Comparison of ENCODE assay signal across 8 cellular contexts in genomic region chr17:7015587-7016020, GRCh38. TPM values are rescaled to one million over a fixed set of nuclear protein-coding genes. Genes with fewer than 3 reads are reported as not detected.
DNase-seq lines count a peak whose midpoint lies in the region; ATAC-seq and TF ChIP-seq lines count a peak whose summit lies in the region.

No MANE protein-coding gene starts in this region.

- H3K27ac ChIP-seq in brain microvascular endothelial cell: peak overlapping the region; percentile 100

- peaks cover 3% of the 10 kb centered on the region for H3K27me3 Mint-ChIP-seq in mesothelial cell of epicardium (ENCODE audit: low read depth)

- peak overlapping the region; percentile 80 for H3K4me3 Mint-ChIP-seq in mesothelial cell of epicardium

- H3K9me3 Mint-ChIP-seq in mesothelial cell of epicardium: no peaks in the 10 kb centered on the region

- DNase-seq in stimulated activated CD8-positive, alpha-beta memory T cell treated with anti-CD3 and anti-CD28 coated beads, Interleukin-15, amount 100 ng/mL, for 48 hours (ENCODE audit: low read depth in 2 of 2): peak; percentile 23 to 32
- no peak for DNase-seq in stimulated activated CD8-positive, alpha-beta memory T cell treated with anti-CD3 and anti-CD28 coated beads, Interleukin-4, amount 100 ng/mL, for 48 hours
- DNase-seq in brain microvascular endothelial cell (no peak), mesothelial cell of epicardium (ENCODE audit: low spot score in 2 of 2, unreplicated experiment in 2 of 2) (no peak), NOMO-1 treated with dmso at 0.1 percent for 144 hours (lab: John Stamatoyannopoulos, UW; ENCODE audit: unreplicated experiment) (no peak), pons (ENCODE audit: low spot score) (no peak), NCI-H2029 treated with DMSO at 0.1 percent for 48 hours (lab: John Stamatoyannopoulos, UW) (no peak)

- in situ Hi-C loops in brain microvascular endothelial cell (cut with HindIII; ENCODE audit: low pct_ligation_motif_present, low sequenced_read_pairs): no loop called here

- peak overlapping the region; percentile 97 for H3K27ac Mint-ChIP-seq in mesothelial cell of epicardium

- ATAC-seq in GM21447 (IDR thresholded peaks at IDR 0.05; ENCODE audit: unreplicated experiment): no peak

- TF ChIP-seq CTCF in brain microvascular endothelial cell (IDR thresholded peaks at IDR 0.05; ENCODE audit: low read depth, low read length, missing control alignments): no peak
- no peak for TF ChIP-seq CTCF in mesothelial cell of epicardium (IDR thresholded peaks at IDR 0.05; ENCODE audit: unreplicated experiment)

- no peaks in the 10 kb centered on the region for H3K36me3 Mint-ChIP-seq in mesothelial cell of epicardium

- H3K4me1 Mint-ChIP-seq in mesothelial cell of epicardium: peaks cover 49% of the 10 kb centered on the region

- no peaks in the 10 kb centered on the region for H3K27me3 ChIP-seq in brain microvascular endothelial cell (replicated peaks)

- no peaks in the 10 kb centered on the region for H3K36me3 ChIP-seq in brain microvascular endothelial cell (replicated peaks)

- H3K4me3 ChIP-seq in brain microvascular endothelial cell (ENCODE audit: low read depth, low read length): peak overlapping the region; percentile 96

RNA-seq across cellular contexts. Expression of gene RNASEK, which starts 3.2 kb away (rescaled TPM):
- 154 to 166 TPM (median 159 TPM) in 3 replicates for total RNA-seq in mesothelial cell of epicardium

RNA-seq across cellular contexts. Expression of gene BCL6B, which starts 7.2 kb away (rescaled TPM):
- total RNA-seq in mesothelial cell of epicardium: 0.22 to 0.34 TPM in 2 of 3 replicates, not detected in the other

RNA-seq across cellular contexts. Expression of gene ALOX12, which starts 19.8 kb away (rescaled TPM):
- 0.22 to 0.40 TPM in 2 of 3 replicates, not detected in the other for total RNA-seq in mesothelial cell of epicardium

RNA-seq across cellular contexts. Expression of gene SLC16A13, which starts 20.2 kb away (rescaled TPM):
- total RNA-seq in mesothelial cell of epicardium: 10.4 to 10.7 TPM (median 10.7 TPM) in 3 replicates

RNA-seq across cellular contexts. Expression of gene SLC16A11, which starts 28.3 kb away (rescaled TPM):
- 4.1 to 5.1 TPM (median 4.2 TPM) in 3 replicates for total RNA-seq in mesothelial cell of epicardium

Comparison
In these comparisons a context has a peak if more than half of its experiments do, and no peak if none do; other contexts are left out.
1. DNase-seq: peak in stimulated activated CD8-positive, alpha-beta memory T cell treated with anti-CD3 and anti-CD28 coated beads, Interleukin-15, amount 100 ng/mL, for 48 hours (2 of 2); none in stimulated activated CD8-positive, alpha-beta memory T cell treated with anti-CD3 and anti-CD28 coated beads, Interleukin-4, amount 100 ng/mL, for 48 hours (single experiment), brain microvascular endothelial cell (single experiment), mesothelial cell of epicardium (0 of 2), NOMO-1 treated with dmso at 0.1 percent for 144 hours (single experiment), pons (single experiment) and NCI-H2029 treated with DMSO at 0.1 percent for 48 hours (single experiment).